In the genomic region with DNA sequence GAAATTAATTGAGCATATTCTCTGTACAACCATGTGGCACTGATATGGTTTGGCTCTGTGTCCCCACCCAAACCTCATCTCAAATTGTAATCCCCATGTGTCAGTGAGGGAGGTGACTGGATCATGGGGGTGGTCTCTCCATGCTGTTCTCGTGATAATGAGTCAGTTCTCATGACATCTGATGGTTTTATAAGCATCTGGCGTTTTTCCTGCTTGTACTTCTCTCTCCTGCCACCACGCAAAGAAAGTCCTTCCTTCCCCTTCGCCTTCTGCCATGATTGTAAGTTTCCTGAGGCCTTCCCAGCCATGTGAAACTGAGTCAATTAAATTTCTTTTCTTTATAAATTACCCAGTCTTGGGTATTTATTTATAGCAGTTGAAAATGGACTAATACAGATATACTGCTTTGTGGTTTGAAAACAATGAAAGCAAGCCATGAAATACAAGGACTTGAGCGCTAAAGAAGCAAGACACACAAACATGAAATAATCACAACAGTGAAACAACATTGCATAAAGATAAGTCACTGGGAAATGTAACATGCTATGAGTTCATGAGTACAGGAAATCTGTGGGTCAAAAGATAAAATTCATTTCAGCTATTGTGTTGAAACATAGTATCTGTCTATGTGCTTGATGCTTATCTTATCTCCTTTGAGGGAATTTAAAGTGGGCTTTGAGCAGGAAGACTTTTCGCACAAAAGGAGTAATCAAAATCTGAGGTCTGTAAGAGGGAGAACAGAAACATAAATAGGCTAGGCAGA, we compare ENCODE assay signal across 18 cellular contexts.
"Had no signal": no experiment of that assay in that cellular context is flagged by ENCODE, and none has a peak within 500 bp of the region (broad histone marks: within the 10 kb centered on the region; RNA-seq: fewer than 3 reads in every experiment).

No MANE protein-coding gene starts in this region.

- H3K27ac Mint-ChIP-seq: activated CD4-positive, alpha-beta memory T cell treated with anti-CD3 and anti-CD28 coated beads, Interleukin-2, amount 10 ng/mL, durations not matched to agents 7 days and 5 days; activated T-cell treated with anti-CD3 and anti-CD28 coated beads, Interleukin-2, amount 50 U/mL, for 24 hours; naive B cell had no signal

- H3K36me3 ChIP-seq: gastrocnemius medialis, heart right ventricle, ovary, stomach, upper lobe of right lung had no signal

- ATAC-seq: gastrocnemius medialis, heart right ventricle, left colon, upper lobe of right lung had no signal

- H3K4me1 ChIP-seq: gastrocnemius medialis, stomach, testis, upper lobe of right lung had no signal

- H3K4me1 Mint-ChIP-seq: activated CD4-positive, alpha-beta memory T cell treated with anti-CD3 and anti-CD28 coated beads, Interleukin-2, amount 10 ng/mL, durations not matched to agents 7 days and 5 days; naive B cell had no signal

- FAIRE-seq: colon, islet of Langerhans had no signal

- H3K27me3 ChIP-seq: gastrocnemius medialis, heart right ventricle, ovary, stomach, testis, upper lobe of right lung had no signal

- H3K4me3 Mint-ChIP-seq: activated CD4-positive, alpha-beta memory T cell treated with anti-CD3 and anti-CD28 coated beads, Interleukin-2, amount 10 ng/mL, durations not matched to agents 7 days and 5 days; activated T-cell treated with anti-CD3 and anti-CD28 coated beads, Interleukin-2, amount 50 U/mL, for 24 hours; naive B cell had no signal

- H3K9me3 ChIP-seq: gastrocnemius medialis, heart right ventricle, ovary, stomach, testis, upper lobe of right lung had no signal

- H3K36me3 Mint-ChIP-seq: naive B cell had no signal

- H3K9me3 Mint-ChIP-seq: activated CD4-positive, alpha-beta memory T cell treated with anti-CD3 and anti-CD28 coated beads, Interleukin-2, amount 10 ng/mL, durations not matched to agents 7 days and 5 days; activated T-cell treated with anti-CD3 and anti-CD28 coated beads, Interleukin-2, amount 50 U/mL, for 24 hours; naive B cell had no signal

- DNase-seq: activated CD4-positive, alpha-beta memory T cell treated with anti-CD3 and anti-CD28 coated beads, Interleukin-2, amount 10 ng/mL, durations not matched to agents 7 days and 5 days; activated CD4-positive, alpha-beta T cell treated with anti-CD3 and anti-CD28 coated beads for 4 hours; activated naive CD4-positive, alpha-beta T cell treated with anti-CD3 and anti-CD28 coated beads, Interleukin-2, amount 50 U/mL, for 16 hours; activated T-cell treated with anti-CD3 and anti-CD28 coated beads, Interleukin-2, amount 50 U/mL, for 24 hours; gastrocnemius medialis; heart right ventricle; left colon; naive B cell; ovary; stimulated activated CD4-positive, alpha-beta T cell treated with anti-CD3 and anti-CD28 coated beads, Interleukin-12 subunit alpha, Interleukin-12 subunit beta, amount 100 ng/mL, for 4 hours; stimulated activated CD4-positive, alpha-beta T cell treated with anti-CD3 and anti-CD28 coated beads, Interleukin-2, amount 100 ng/mL, for 24 hours; stomach; T1000; testis; upper lobe of right lung had no signal

- H3K27ac ChIP-seq: gastrocnemius medialis, heart right ventricle, ovary, stomach, testis, upper lobe of right lung had no signal

- H3K4me3 ChIP-seq: gastrocnemius medialis, heart right ventricle, lung, ovary, stomach, testis, upper lobe of right lung had no signal

- H3K27me3 Mint-ChIP-seq: activated CD4-positive, alpha-beta memory T cell treated with anti-CD3 and anti-CD28 coated beads, Interleukin-2, amount 10 ng/mL, durations not matched to agents 7 days and 5 days; activated T-cell treated with anti-CD3 and anti-CD28 coated beads, Interleukin-2, amount 50 U/mL, for 24 hours; naive B cell had no signal
